In the genomic region with DNA sequence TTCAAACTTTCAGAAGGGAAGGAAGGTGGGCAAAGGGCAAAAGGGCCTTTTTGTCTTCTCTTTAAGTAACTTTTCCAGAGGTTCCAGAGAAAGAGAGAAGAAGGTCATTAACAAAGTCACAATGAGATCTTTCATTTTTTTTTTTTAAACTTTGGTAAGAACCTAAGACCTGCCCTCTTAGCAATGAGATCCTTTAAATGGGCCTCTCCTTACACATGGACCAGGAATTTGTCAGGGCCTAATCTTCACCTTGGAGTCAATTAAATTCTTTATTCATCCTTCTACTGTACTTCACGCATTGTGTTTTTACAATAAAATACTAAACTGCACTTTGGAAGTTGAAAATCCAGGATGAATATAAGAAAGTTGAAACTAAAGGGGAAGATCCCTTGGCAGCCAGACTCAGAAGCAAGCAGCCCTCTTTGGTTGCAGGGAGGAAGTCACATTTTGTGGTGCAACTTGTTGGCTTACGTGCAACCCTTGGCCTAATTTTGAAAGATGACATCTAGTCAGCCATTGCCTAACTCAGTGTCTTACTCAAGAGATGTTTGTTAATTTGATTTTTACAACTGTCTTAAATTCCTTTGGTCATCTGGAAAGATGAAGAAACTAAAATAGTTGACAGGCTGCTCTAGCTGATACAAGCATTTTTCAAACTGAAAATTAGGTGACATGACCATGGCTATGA, we compare ENCODE assay signal across 13 cellular contexts. TPM values are rescaled to one million over a fixed set of nuclear protein-coding genes. Genes with fewer than 3 reads are reported as not detected.
A peak's percentile ranks its signal among the peaks of the same experiment; 100 is the strongest.
DNase-seq lines count a peak whose midpoint lies in the region; ATAC-seq and FAIRE-seq lines count a peak whose summit lies in the region.
"Had no signal": no experiment of that assay in that cellular context is flagged by ENCODE, and none has a peak within 500 bp of the region (broad histone marks: within the 10 kb centered on the region; RNA-seq: fewer than 3 reads in every experiment).

No MANE protein-coding gene starts in this region.

- DNase-seq in GM19239 (ENCODE audit: insufficient read length, low spot score) (no peak), T-helper 17 cell (no peak), iris pigment epithelial cell (ENCODE audit: low read depth) (peak; percentile 77), stromal cell of bone marrow (ENCODE audit: low read depth) (peak; percentile 75), kidney tubule cell (ENCODE audit: low spot score) (no peak), NCI-H2107 (lab: John Stamatoyannopoulos, UW) (no peak), occipital lobe (lab: John Stamatoyannopoulos, UW) (no peak)
- DNase-seq in stimulated activated CD4-positive, alpha-beta T cell treated with anti-CD3 and anti-CD28 coated beads, Interleukin-2, amount 100 ng/mL, for 48 hours, result no peak
- DNase-seq: DMS53, NCI-H526 had no signal

- ATAC-seq in T-helper 17 cell, result peak; percentile 72
- ATAC-seq: K562 had no signal

- peaks cover 3% of the 10 kb centered on the region for H3K36me3 Mint-ChIP-seq in T-helper 17 cell (ENCODE audit: low read depth)

- H3K9me3 ChIP-seq in T-helper 17 cell (ENCODE audit: control insufficient read depth, low read length, poor library complexity, severe bottlenecking), result no peaks in the 10 kb centered on the region
- H3K9me3 ChIP-seq: suprapubic skin had no signal

- peak; percentile 33 for FAIRE-seq in GM19239 (lab: Jason Lieb, UNC)
- FAIRE-seq: K562 had no signal

- peaks cover 23% of the 10 kb centered on the region for H3K27me3 Mint-ChIP-seq in T-helper 17 cell

- no peak overlapping the region for H3K4me3 Mint-ChIP-seq in T-helper 17 cell
- H3K4me3 Mint-ChIP-seq: T-helper 1 cell treated with Interleukin-12 subunit alpha and Interleukin-12 subunit beta and Interleukin-4 antibody, amounts not matched to agents 30 μg/mL and 1 μg/mL, for 36 hours had no signal

- H3K4me1 Mint-ChIP-seq in T-helper 17 cell, result no peaks in the 10 kb centered on the region

- peak overlapping the region; percentile 32 for H3K27ac Mint-ChIP-seq in T-helper 17 cell
- H3K27ac Mint-ChIP-seq: T-helper 1 cell treated with Interleukin-12 subunit alpha and Interleukin-12 subunit beta and Interleukin-4 antibody, amounts not matched to agents 30 μg/mL and 1 μg/mL, for 36 hours had no signal

RNA-seq across cellular contexts. Expression of gene TMEM170B, which starts 11.9 kb away (rescaled TPM):
- total RNA-seq in T-helper 17 cell (1 to 10 TPM; 1.3 to 1.7 TPM), occipital lobe (59.0 TPM)

Comparison
In these comparisons a context has a peak if more than half of its experiments do, and no peak if none do; other contexts are left out.
1. DNase-seq: peak in iris pigment epithelial cell (single experiment) and stromal cell of bone marrow (single experiment); none in GM19239 (single experiment), T-helper 17 cell (0 of 3), kidney tubule cell (single experiment), NCI-H2107 (single experiment), stimulated activated CD4-positive, alpha-beta T cell treated with anti-CD3 and anti-CD28 coated beads, Interleukin-2, amount 100 ng/mL, for 48 hours (0 of 2) and occipital lobe (single experiment).
2. RNA of gene TMEM170B, which starts 11.9 kb away (total RNA-seq): 59.0 TPM in occipital lobe (single experiment); 1.3 to 1.7 TPM in T-helper 17 cell; every median in the first group is over 10 times any median in the second.